ENCODE assay signal across 8 cellular contexts in genomic region chr16:11781773-11782172, GRCh38. TPM values are rescaled to one million over a fixed set of nuclear protein-coding genes. Genes with fewer than 3 reads are reported as not detected.
A peak's percentile ranks its signal among the peaks of the same experiment; 100 is the strongest.
DNase-seq lines count a peak whose midpoint lies in the region; ATAC-seq, FAIRE-seq and TF ChIP-seq lines count a peak whose summit lies in the region.

No MANE protein-coding gene starts in this region.

- H3K4me2 ChIP-seq in SK-N-SH: peak overlapping the region; percentile 72

- H3K4me3 ChIP-seq in SK-N-SH (ENCODE audit: low read depth in 2 of 2, low read length in 1 of 2) (no peak overlapping the region), SJCRH30 (peak overlapping the region; percentile 5), gastroesophageal sphincter (no peak overlapping the region)

- no peak for TF ChIP-seq RAD21 in SK-N-SH (IDR thresholded peaks at IDR 0.05; ENCODE audit: low read length)

- no peak for TF ChIP-seq POLR2A in gastroesophageal sphincter (IDR thresholded peaks at IDR 0.05)

- H2AFZ ChIP-seq in SK-N-SH (ENCODE audit: low read depth): no peak overlapping the region

- WGBS in SK-N-SH (ENCODE audit: low lambda C conversion rate): 47% methylated on average over 5 of the region's 5 CpGs
- 32 to 36% methylated on average over 5 of the region's 5 CpGs for whole genome bisulfite sequencing in gastroesophageal sphincter (ENCODE audit: low coverage in 1 of 2), 2 donors

- POLR2A ChIA-PET in SK-N-SH (lab: Yijun Ruan, JAX): interaction anchor here (0.7 to 2.4 kb wide), 5 partner anchors 11 to 285 kb away, joined by 3 to 10 read pairs (median 7); partner anchors contain the start of genes TXNDC11 and ZC3H7A

- peaks cover 98% of the 10 kb centered on the region for H3K79me2 ChIP-seq in SK-N-SH (ENCODE audit: insufficient read depth)

- H3K27me3 ChIP-seq in SK-N-SH (ENCODE audit: insufficient read depth) (no peaks in the 10 kb centered on the region), SJCRH30 (no peaks in the 10 kb centered on the region), gastroesophageal sphincter (no peaks in the 10 kb centered on the region)

- H3K36me3 ChIP-seq in SK-N-SH (replicated peaks in 1 of 2; ENCODE audit: control insufficient read depth in 1 of 2, insufficient read depth in 2 of 2, low read length in 1 of 2): peaks cover 18 to 40% of the 10 kb centered on the region in 2 experiments
- H3K36me3 ChIP-seq in SJCRH30: peaks cover 22% of the 10 kb centered on the region
- peaks cover 0 to 32% of the 10 kb centered on the region in 2 donors for H3K36me3 ChIP-seq in gastroesophageal sphincter

- no peak for FAIRE-seq in urothelium cell line (lab: Jason Lieb, UNC)

- no peak overlapping the region for H3K9ac ChIP-seq in SK-N-SH

- CTCF ChIA-PET in SK-N-SH (lab: Yijun Ruan, JAX): interaction anchor here (4.8 kb wide), 1 partner anchor 15 kb away, joined by 29 read pairs; the partner anchor contains the start of gene ZC3H7A

- H3K9me2 ChIP-seq in SK-N-SH: no peaks in the 10 kb centered on the region

- H3F3A ChIP-seq in SK-N-SH (replicated peaks; ENCODE audit: insufficient read depth): peaks cover 30% of the 10 kb centered on the region

- no peak for TF ChIP-seq CTCF in SK-N-SH (IDR thresholded peaks at IDR 0.05)
- no peak for TF ChIP-seq CTCF in gastroesophageal sphincter (IDR thresholded peaks at IDR 0.05)

- TF ChIP-seq EP300 in SK-N-SH (IDR thresholded peaks at IDR 0.05; ENCODE audit: borderline replicate concordance in 1 of 2, low read depth in 1 of 2, low read length in 1 of 2) (no peak; a peak in 1 of 4 replicates), gastroesophageal sphincter (IDR thresholded peaks at IDR 0.05) (no peak)

- H3K4me1 ChIP-seq in SK-N-SH (ENCODE audit: control insufficient read depth in 1 of 2, insufficient read depth in 2 of 2, low read depth in 1 of 2, low read length in 1 of 2): peaks cover 25 to 30% of the 10 kb centered on the region in 2 experiments
- H3K4me1 ChIP-seq in SJCRH30: peaks cover 34% of the 10 kb centered on the region
- H3K4me1 ChIP-seq in gastroesophageal sphincter: peaks cover 14 to 62% (median 23%) of the 10 kb centered on the region in 3 donors

- no peak for ATAC-seq in SK-N-SH treated with all-trans-retinoic acid at 6 μM for 48 hours
- ATAC-seq in gastroesophageal sphincter: no peak

- DNase-seq in SK-N-SH (peak; percentile 39), SJCRH30 (peak; percentile 81 to 90), renal cortical epithelial cell (ENCODE audit: low read depth) (peak; percentile 63), urothelium cell line (ENCODE audit: low spot score) (no peak), cerebellum (ENCODE audit: low spot score) (no peak)
- DNase-seq in stimulated activated CD4-positive, alpha-beta T cell treated with anti-CD3 and anti-CD28 coated beads, Interleukin-4, amount 100 ng/mL, for 1 hour: no peak

- H3K9me3 ChIP-seq in SK-N-SH (no peaks in the 10 kb centered on the region), SJCRH30 (replicated peaks) (no peaks in the 10 kb centered on the region), gastroesophageal sphincter (no peaks in the 10 kb centered on the region)

- H3K27ac ChIP-seq in SK-N-SH (ENCODE audit: low read depth in 2 of 2, low read length in 1 of 2) (peak overlapping the region; percentile 81 to 96), SJCRH30 (peak overlapping the region; percentile 95), gastroesophageal sphincter (peak overlapping the region; percentile 52 to 89 (median 88))

- H4K20me1 ChIP-seq in SK-N-SH (ENCODE audit: insufficient read depth): 0 out of 2 replicates have a peak, but pooled peaks cover 10% of the 10 kb centered on the region

TF ChIP-seq in SK-N-SH, 30 proteins besides CTCF, POLR2A, EP300 and RAD21:
- TF ChIP-seq FOSL2 (IDR thresholded peaks at IDR 0.05; ENCODE audit: borderline replicate concordance, low read depth): no peak
- no peak for TF ChIP-seq IRF3 (IDR thresholded peaks at IDR 0.05; ENCODE audit: low read depth, low read length)
- TF ChIP-seq TAF1 (IDR thresholded peaks at IDR 0.05; ENCODE audit: borderline replicate concordance, low read depth, low read length): no peak
- TF ChIP-seq RCOR1 (IDR thresholded peaks at IDR 0.05; ENCODE audit: low read length): no peak
- TF ChIP-seq JUND (IDR thresholded peaks at IDR 0.05): no peak
- TF ChIP-seq NFIC (IDR thresholded peaks at IDR 0.05; ENCODE audit: borderline replicate concordance): no peak
- no peak for TF ChIP-seq TCF12 (IDR thresholded peaks at IDR 0.05)
- no peak for TF ChIP-seq TEAD4 (IDR thresholded peaks at IDR 0.05; ENCODE audit: borderline replicate concordance, insufficient read depth)

TF ChIP-seq in SK-N-SH treated with all-trans-retinoic acid at 6 μM for 48 hours, 23 proteins besides CTCF, POLR2A, EP300 and RAD21:
- TF ChIP-seq ESRRG (CRISPR knock-in tag; IDR thresholded peaks at IDR 0.05): no peak
- TF ChIP-seq BACH2 (CRISPR knock-in tag; IDR thresholded peaks at IDR 0.05; ENCODE audit: borderline replicate concordance): no peak
- no peak for TF ChIP-seq CSRNP3 (CRISPR knock-in tag; IDR thresholded peaks at IDR 0.05)
- no peak for TF ChIP-seq ZC3H10 (CRISPR knock-in tag; IDR thresholded peaks at IDR 0.05)
- TF ChIP-seq SNAI2 (CRISPR knock-in tag; IDR thresholded peaks at IDR 0.05): no peak
- TF ChIP-seq CSDC2 (CRISPR knock-in tag; IDR thresholded peaks at IDR 0.05): no peak
- TF ChIP-seq TSHZ2 (CRISPR knock-in tag; IDR thresholded peaks at IDR 0.05): no peak
- TF ChIP-seq ZFP3 (CRISPR knock-in tag; IDR thresholded peaks at IDR 0.05): no peak
- no peak for TF ChIP-seq TOX (CRISPR knock-in tag; IDR thresholded peaks at IDR 0.05; ENCODE audit: borderline replicate concordance)
- TF ChIP-seq ISL1 (CRISPR knock-in tag; IDR thresholded peaks at IDR 0.05): no peak
- TF ChIP-seq POU6F1 (CRISPR knock-in tag; IDR thresholded peaks at IDR 0.05; ENCODE audit: borderline replicate concordance, low read depth): no peak

RNA-seq across cellular contexts. Expression of gene ZC3H7A, which starts 15.3 kb away (rescaled TPM):
- polyA plus RNA-seq in SK-N-SH (2012; rRNA removed): 31.9 and 38.7 TPM in 2 replicates
- 39.8 and 48.0 TPM in 2 replicates for polyA plus RNA-seq in SK-N-SH (2012; cell fraction: cytosol; rRNA removed)
- 71.8 and 77.3 TPM in 2 replicates for polyA plus RNA-seq in SK-N-SH (2012; cell fraction: nucleus; rRNA removed)
- total RNA-seq in SJCRH30 (2014; rRNA removed; shearing (Covaris generic)): 31.6 and 32.0 TPM in 2 replicates
- total RNA-seq in gastroesophageal sphincter (10 to 100 TPM; 55.5 to 78.9 (median 68.4) TPM), renal cortical epithelial cell (34.2 and 77.0 TPM in 2 replicates), cerebellum (75.3 TPM)

RNA-seq across cellular contexts. Expression of gene TXNDC11, which starts 39.1 kb away (rescaled TPM):
- 37.0 and 39.6 TPM in 2 replicates for polyA plus RNA-seq in SK-N-SH (2012; rRNA removed)
- 27.5 and 32.6 TPM in 2 replicates for polyA plus RNA-seq in SK-N-SH (2012; cell fraction: cytosol; rRNA removed)
- 39.7 and 55.5 TPM in 2 replicates for polyA plus RNA-seq in SK-N-SH (2012; cell fraction: nucleus; rRNA removed)
- 18.8 and 19.4 TPM in 2 replicates for total RNA-seq in SJCRH30 (2014; rRNA removed; shearing (Covaris generic))
- total RNA-seq in gastroesophageal sphincter: 10 to 100 TPM; 30.2 to 53.5 (median 46.4) TPM
- 38.3 and 47.9 TPM in 2 replicates for total RNA-seq in renal cortical epithelial cell
- total RNA-seq in cerebellum: 22.2 TPM

Comparison
In these comparisons a context has a peak if more than half of its experiments do, and no peak if none do; other contexts are left out.
1. DNase-seq: peak in SK-N-SH (single experiment), SJCRH30 (2 of 2) and renal cortical epithelial cell (single experiment); none in urothelium cell line (single experiment), stimulated activated CD4-positive, alpha-beta T cell treated with anti-CD3 and anti-CD28 coated beads, Interleukin-4, amount 100 ng/mL, for 1 hour (single experiment) and cerebellum (single experiment).
2. Peak in every context shown above with its lines, with median percentiles within 50 percentile points of each other: H3K27ac ChIP-seq.